ENCODE assay signal across 1 cellular context in genomic region chr1:164709541-164710287, GRCh38.
TF ChIP-seq lines count a peak whose summit lies in the region.

No MANE protein-coding gene starts in this region.

TF ChIP-seq in WTC11, 78 proteins besides CTCF, POLR2A, EP300 and RAD21 (continued from another document):
- TF ChIP-seq AR (CRISPR knock-in tag; IDR thresholded peaks at IDR 0.05): no peak
- TF ChIP-seq FOXP4 (CRISPR knock-in tag; IDR thresholded peaks at IDR 0.05): no peak
- no peak for TF ChIP-seq FOXP1 (CRISPR knock-in tag; IDR thresholded peaks at IDR 0.05; ENCODE audit: borderline replicate concordance)
- no peak for TF ChIP-seq NR1H2 (CRISPR knock-in tag; IDR thresholded peaks at IDR 0.05)
- no peak for TF ChIP-seq SMAD3 (CRISPR knock-in tag; IDR thresholded peaks at IDR 0.05; ENCODE audit: borderline replicate concordance)
- no peak for TF ChIP-seq ZBTB21 (CRISPR knock-in tag; IDR thresholded peaks at IDR 0.05; ENCODE audit: borderline replicate concordance)
- TF ChIP-seq ZNF263 (CRISPR knock-in tag; IDR thresholded peaks at IDR 0.05; ENCODE audit: low read depth): no peak
- no peak for TF ChIP-seq ERG (CRISPR knock-in tag; IDR thresholded peaks at IDR 0.05)
